Comparison of ENCODE assay signal across 13 cellular contexts in genomic region chr2:69469375-69469774, GRCh38.
"Had no signal": no experiment of that assay in that cellular context is flagged by ENCODE, and none has a peak within 500 bp of the region (broad histone marks: within the 10 kb centered on the region; RNA-seq: fewer than 3 reads in every experiment).

No MANE protein-coding gene starts in this region.

- H3K27me3 ChIP-seq: esophagus muscularis mucosa, tibial nerve, uterus had no signal

- H3K9me3 ChIP-seq: esophagus muscularis mucosa, tibial nerve, uterus had no signal

- DNase-seq: activated CD4-positive, alpha-beta T cell treated with anti-CD3 and anti-CD28 coated beads, Interleukin-2, amount 10 ng/mL, durations not matched to agents 24 days and 14 days; activated CD8-positive, alpha-beta T cell treated with anti-CD3 and anti-CD28 coated beads for 36 hours; activated effector memory CD4-positive, alpha-beta T cell treated with anti-CD3 and anti-CD28 coated beads, Interleukin-2, amount 50 U/mL, for 16 hours; activated T-cell treated with anti-CD3 and anti-CD28 coated beads, Interleukin-2, amount 50 U/mL, for 24 hours; cerebellar nuclear complex; effector CD4-positive, alpha-beta T cell; mesenchymal stem cell; nephron progenitor cell; stimulated activated naive CD4-positive, alpha-beta T cell; uterus had no signal

- H3K9me3 Mint-ChIP-seq: activated CD4-positive, alpha-beta T cell treated with anti-CD3 and anti-CD28 coated beads, Interleukin-2, amount 10 ng/mL, durations not matched to agents 24 days and 14 days; activated CD8-positive, alpha-beta T cell treated with anti-CD3 and anti-CD28 coated beads for 36 hours; activated naive CD4-positive, alpha-beta T cell treated with anti-CD3 and anti-CD28 coated beads, Interleukin-2, amount 50 U/mL, for 72 hours; activated T-cell treated with anti-CD3 and anti-CD28 coated beads, Interleukin-2, amount 50 U/mL, for 24 hours; nephron progenitor cell had no signal

- H3K4me3 Mint-ChIP-seq: activated CD4-positive, alpha-beta T cell treated with anti-CD3 and anti-CD28 coated beads, Interleukin-2, amount 10 ng/mL, durations not matched to agents 24 days and 14 days; activated CD8-positive, alpha-beta T cell treated with anti-CD3 and anti-CD28 coated beads for 36 hours; activated T-cell treated with anti-CD3 and anti-CD28 coated beads, Interleukin-2, amount 50 U/mL, for 24 hours; nephron progenitor cell had no signal

- H3K27me3 Mint-ChIP-seq: activated CD4-positive, alpha-beta T cell treated with anti-CD3 and anti-CD28 coated beads, Interleukin-2, amount 10 ng/mL, durations not matched to agents 24 days and 14 days; activated CD8-positive, alpha-beta T cell treated with anti-CD3 and anti-CD28 coated beads for 36 hours; activated T-cell treated with anti-CD3 and anti-CD28 coated beads, Interleukin-2, amount 50 U/mL, for 24 hours had no signal

- H3K36me3 ChIP-seq: uterus had no signal

- ATAC-seq: activated CD8-positive, alpha-beta T cell treated with anti-CD3 and anti-CD28 coated beads for 36 hours; activated naive CD4-positive, alpha-beta T cell treated with anti-CD3 and anti-CD28 coated beads, Interleukin-2, amount 50 U/mL, for 72 hours had no signal

- H3K27ac Mint-ChIP-seq: activated CD4-positive, alpha-beta T cell treated with anti-CD3 and anti-CD28 coated beads, Interleukin-2, amount 10 ng/mL, durations not matched to agents 24 days and 14 days; activated CD8-positive, alpha-beta T cell treated with anti-CD3 and anti-CD28 coated beads for 36 hours; activated T-cell treated with anti-CD3 and anti-CD28 coated beads, Interleukin-2, amount 50 U/mL, for 24 hours; nephron progenitor cell had no signal

- H3K4me1 ChIP-seq: uterus had no signal

- H3K4me3 ChIP-seq: esophagus muscularis mucosa, tibial nerve, uterus had no signal

- H3K27ac ChIP-seq: esophagus muscularis mucosa, tibial nerve had no signal
